ENCODE assay signal across 1 cellular context in the genomic region with DNA sequence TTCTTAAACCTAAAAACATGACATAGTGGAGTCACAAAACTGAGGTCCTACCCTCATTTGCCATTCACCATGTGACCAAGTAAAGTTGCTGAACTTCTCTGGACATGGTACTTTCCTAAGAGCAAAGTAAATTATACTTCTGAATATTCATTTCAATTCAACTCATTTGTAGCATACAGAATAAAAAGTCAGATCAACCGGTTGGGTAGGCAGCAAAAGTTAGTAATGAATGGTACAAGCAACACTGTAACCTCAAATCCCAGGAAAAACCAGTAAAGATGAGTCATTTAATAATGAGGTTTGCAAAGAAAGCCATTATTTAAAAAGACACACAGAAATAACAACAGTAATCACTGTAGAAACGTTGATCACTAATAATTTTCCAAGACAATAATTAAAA.
TF ChIP-seq lines count a peak whose summit lies in the region.

No MANE protein-coding gene starts in this region.

TF ChIP-seq in HEK293T, 16 proteins besides CTCF, POLR2A, EP300 and RAD21:
- TF ChIP-seq HDGF (IDR thresholded peaks at IDR 0.05; ENCODE audit: borderline replicate concordance) (no peak), CTBP1 (IDR thresholded peaks at IDR 0.05; ENCODE audit: borderline replicate concordance) (no peak)
